19 cellular contexts compared by ENCODE assay signal in genomic region chr1:203354246-203354645, GRCh38. TPM values are rescaled to one million over a fixed set of nuclear protein-coding genes. Genes with fewer than 3 reads are reported as not detected.
DNase-seq lines count a peak whose midpoint lies in the region; ATAC-seq and TF ChIP-seq lines count a peak whose summit lies in the region.
"Had no signal": no experiment of that assay in that cellular context is flagged by ENCODE, and none has a peak within 500 bp of the region (broad histone marks: within the 10 kb centered on the region; RNA-seq: fewer than 3 reads in every experiment).

No MANE protein-coding gene starts in this region.

- no peak for TF ChIP-seq CTCF in coronary artery (IDR thresholded peaks at IDR 0.05)
- TF ChIP-seq CTCF in lower lobe of right lung (IDR thresholded peaks at IDR 0.05) = no peak

- no peaks in the 10 kb centered on the region for H3K27me3 ChIP-seq in lower lobe of right lung (ENCODE audit: low read depth)
- H3K27me3 ChIP-seq: hepatocyte had no signal

- H3K4me3 ChIP-seq in coronary artery (no peak overlapping the region), lower lobe of right lung (no peak overlapping the region)
- H3K4me3 ChIP-seq: GM12878, hepatocyte had no signal

- intact Hi-C loops in lower lobe of right lung (cut with DNase I) = no loop called here

- no peaks in the 10 kb centered on the region for H3K9me3 ChIP-seq in lower lobe of right lung
- H3K9me3 ChIP-seq: Caco-2 had no signal

- peaks cover 8% of the 10 kb centered on the region for H3K4me1 ChIP-seq in lower lobe of right lung

- H3K27ac ChIP-seq in coronary artery = peak overlapping the region; percentile 67 to 86
- peak overlapping the region; percentile 24 for H3K27ac ChIP-seq in lower lobe of right lung
- H3K27ac ChIP-seq: epithelial cell of prostate, hepatocyte had no signal

- DNase-seq in AG08395 (ENCODE audit: low spot score) = peak; percentile 60
- peak; percentile 75 for DNase-seq in HCEC 1CT
- no peak for DNase-seq in coronary artery (ENCODE audit: low spot score)
- DNase-seq in lower lobe of right lung = no peak
- DNase-seq in ecto neural progenitor cell (ENCODE audit: low spot score) = no peak
- no peak for DNase-seq in stimulated activated CD4-positive, alpha-beta T cell treated with anti-CD3 and anti-CD28 coated beads, Interleukin-15, amount 100 ng/mL, for 24 hours
- no peak for DNase-seq in activated T-cell treated with anti-CD3 and anti-CD28 coated beads, Interleukin-2, amount 50 U/mL, for 1 hour
- DNase-seq: Caco-2; NCI-H2081 treated with DMSO at 0.1 percent for 48 hours; NCI-H524 treated with DMSO at 0.1 percent for 48 hours; SHP77 treated with DMSO at 0.1 percent for 48 hours; stimulated activated naive CD8-positive, alpha-beta T cell treated with anti-CD3 and anti-CD28 coated beads, Interleukin-15, Interleukin-2, amounts not matched to agents 100 U/mL and 50 U/mL, for 24 hours had no signal

- ATAC-seq in lower lobe of right lung = no peak
- no peak for ATAC-seq in GM19467 (IDR thresholded peaks at IDR 0.05; ENCODE audit: unreplicated experiment)
- ATAC-seq: activated T-helper 17 cell treated with anti-CD3 and anti-CD28 coated beads, Interleukin-2, amount 50 U/mL, for 72 hours; GM12878; stimulated activated naive CD8-positive, alpha-beta T cell treated with anti-CD3 and anti-CD28 coated beads, Interleukin-15, Interleukin-2, amounts not matched to agents 100 U/mL and 50 U/mL, for 24 hours had no signal

- H3K36me3 ChIP-seq in lower lobe of right lung = no peaks in the 10 kb centered on the region

RNA-seq across cellular contexts. Expression of gene FMOD, which starts 3.3 kb away (rescaled TPM):
- 28.9 TPM for total RNA-seq in lower lobe of right lung
- total RNA-seq: mononuclear cell; T-helper 2 cell treated with Interferon-gamma antibody and Interleukin-4, amounts not matched to agents 100 ng/mL and 5 ng/mL, for 36 hours had no signal

RNA-seq across cellular contexts. Expression of gene BTG2, which starts 48.9 kb away (rescaled TPM):
- 96.7 TPM for total RNA-seq in lower lobe of right lung

Comparison
In these comparisons a context has a peak if more than half of its experiments do, and no peak if none do; other contexts are left out.
1. DNase-seq: peak in AG08395 (single experiment) and HCEC 1CT (single experiment); none in coronary artery (single experiment), lower lobe of right lung (single experiment), ecto neural progenitor cell (single experiment), stimulated activated CD4-positive, alpha-beta T cell treated with anti-CD3 and anti-CD28 coated beads, Interleukin-15, amount 100 ng/mL, for 24 hours (single experiment) and activated T-cell treated with anti-CD3 and anti-CD28 coated beads, Interleukin-2, amount 50 U/mL, for 1 hour (single experiment).